Comparison of ENCODE assay signal across 23 cellular contexts in the genomic region with DNA sequence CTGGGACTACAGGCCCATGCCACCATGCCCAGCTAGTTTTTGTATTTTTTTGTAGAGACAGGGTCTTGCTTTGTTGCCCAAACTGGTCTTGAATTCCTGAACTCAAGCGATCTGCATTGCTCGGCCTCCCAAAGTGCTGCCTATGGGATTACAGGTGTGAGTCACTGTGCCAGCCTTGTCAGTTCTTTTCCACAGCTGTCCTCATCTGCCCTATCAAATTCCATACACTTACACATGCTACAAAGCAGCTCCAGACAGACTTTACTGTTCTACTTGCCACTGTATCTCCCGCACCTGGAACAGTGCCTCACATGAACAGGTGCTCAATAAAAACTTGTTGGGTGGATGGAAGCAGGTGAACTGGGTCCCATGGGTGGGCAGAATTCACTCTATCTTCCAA. TPM values are rescaled to one million over a fixed set of nuclear protein-coding genes. Genes with fewer than 3 reads are reported as not detected.
"Had no signal": no experiment of that assay in that cellular context is flagged by ENCODE, and none has a peak within 500 bp of the region (broad histone marks: within the 10 kb centered on the region; RNA-seq: fewer than 3 reads in every experiment).

No MANE protein-coding gene starts in this region.

- DNase-seq: effector memory CD4-positive, alpha-beta T cell; esophagus squamous epithelium; foreskin fibroblast; heart left ventricle; hippocampal formation; mammary epithelial cell; naive thymus-derived CD4-positive, alpha-beta T cell; right cardiac atrium; stimulated activated CD4-positive, alpha-beta T cell treated with anti-CD3 and anti-CD28 coated beads, Interleukin-2, amount 100 ng/mL, for 48 hours; stimulated activated naive CD8-positive, alpha-beta T cell treated with anti-CD3 and anti-CD28 coated beads, Interleukin-15, Interleukin-2, amounts not matched to agents 100 U/mL and 50 U/mL, for 24 hours; testis had no signal

- H3K27ac Mint-ChIP-seq: mesothelial cell of epicardium had no signal

- H3K27me3 ChIP-seq: cardiac muscle cell, esophagus squamous epithelium, heart left ventricle, testis, tibial nerve had no signal

- H3K27ac ChIP-seq: cardiac muscle cell, esophagus squamous epithelium, heart left ventricle, testis, tibial nerve had no signal

- H3K4me3 Mint-ChIP-seq: mesothelial cell of epicardium; naive thymus-derived CD4-positive, alpha-beta T cell had no signal

- ATAC-seq: heart left ventricle; left lobe of liver; naive thymus-derived CD4-positive, alpha-beta T cell; right cardiac atrium; stimulated activated naive CD8-positive, alpha-beta T cell treated with anti-CD3 and anti-CD28 coated beads, Interleukin-15, Interleukin-2, amounts not matched to agents 100 U/mL and 50 U/mL, for 24 hours had no signal

- H3K9me3 Mint-ChIP-seq: mesothelial cell of epicardium; naive thymus-derived CD4-positive, alpha-beta T cell had no signal

- H3K4me1 ChIP-seq: testis had no signal

- H3K27me3 Mint-ChIP-seq: naive thymus-derived CD4-positive, alpha-beta T cell had no signal

- H3K4me1 Mint-ChIP-seq: mesothelial cell of epicardium had no signal

RNA-seq across cellular contexts. Expression of a gene that starts 9.0 kb away (rescaled TPM):
- total RNA-seq: cardiac muscle cell, epithelial cell of proximal tubule, esophagus squamous epithelium, glomerular endothelial cell, heart left ventricle, left lobe of liver, lower leg skin, mammary epithelial cell, mesothelial cell of epicardium, osteocyte, right cardiac atrium, smooth muscle cell, subcutaneous adipose tissue, tibial nerve, ureter had no signal
- polyA plus RNA-seq: heart left ventricle, mammary epithelial cell, neural cell, right cardiac atrium had no signal
